26 cellular contexts compared by ENCODE assay signal in genomic region chr2:99659874-99660273, GRCh38.
DNase-seq lines count a peak whose midpoint lies in the region; ATAC-seq and TF ChIP-seq lines count a peak whose summit lies in the region.
"Had no signal": no experiment of that assay in that cellular context is flagged by ENCODE, and none has a peak within 500 bp of the region (broad histone marks: within the 10 kb centered on the region; RNA-seq: fewer than 3 reads in every experiment).

No MANE protein-coding gene starts in this region.

- in situ Hi-C loops in astrocyte of the spinal cord (cut with HindIII; ENCODE audit: low sequenced_read_pairs) = no loop called here

- DNase-seq in HT1080 (ENCODE audit: low read depth) (peak; percentile 65), astrocyte of the spinal cord (ENCODE audit: low read depth, low spot score) (peak; percentile 68), heart left ventricle (peak in 2 of 5 donors; percentile 36 to 50), renal cortical epithelial cell (ENCODE audit: low read depth) (peak; percentile 56), NCI-H524 treated with DMSO at 0.1 percent for 48 hours (lab: John Stamatoyannopoulos, UW) (no peak), NCI-H82 treated with DMSO at 0.1 percent for 48 hours (lab: John Stamatoyannopoulos, UW; ENCODE audit: unreplicated experiment) (no peak), NCI-H1105 treated with DMSO at 0.1 percent for 48 hours (lab: John Stamatoyannopoulos, UW) (no peak)
- DNase-seq: activated CD4-positive, alpha-beta T cell treated with anti-CD3 and anti-CD28 coated beads for 1 hour; activated CD8-positive, alpha-beta memory T cell treated with anti-CD3 and anti-CD28 coated beads for 24 hours; activated naive CD4-positive, alpha-beta T cell treated with Interleukin-2 at 50 U/mL for 16 hours; activated T-cell treated with anti-CD3 and anti-CD28 coated beads, Interleukin-2, amount 50 U/mL, for 4 hours; aorta; CD8-positive, alpha-beta memory T cell; foreskin fibroblast; kidney glomerular epithelial cell; naive thymus-derived CD8-positive, alpha-beta T cell; NCI-H1092 treated with DMSO at 0.1 percent for 48 hours; NCI-H2029 treated with DMSO at 0.1 percent for 48 hours; NCI-H524; posterior cingulate gyrus; RPMI8226; stimulated activated CD4-positive, alpha-beta T cell treated with anti-CD3 and anti-CD28 coated beads, Interleukin-4, amount 100 ng/mL, for 4 hours; stomach; T1000 had no signal

- no peak for TF ChIP-seq POLR2A in heart left ventricle (IDR thresholded peaks at IDR 0.05)

- no peak for TF ChIP-seq CTCF in astrocyte of the spinal cord (IDR thresholded peaks at IDR 0.05; ENCODE audit: low read depth, low read length)
- no peak for TF ChIP-seq CTCF in heart left ventricle (IDR thresholded peaks at IDR 0.05)

- peaks cover 0 to 55% (median 31%) of the 10 kb centered on the region in 12 donors for H3K4me1 ChIP-seq in heart left ventricle

- H3K9me3 ChIP-seq in heart left ventricle = no peaks in the 10 kb centered on the region
- H3K9me3 ChIP-seq: stomach had no signal

- no peak overlapping the region for H3K4me3 ChIP-seq in astrocyte of the spinal cord (ENCODE audit: low read depth, low read length)
- no peak overlapping the region for H3K4me3 ChIP-seq in heart left ventricle
- H3K4me3 ChIP-seq: GM23338, stomach had no signal

- WGBS in heart left ventricle, 4 donors = 74 to 82% (median 76%) methylated on average over 3 of the region's 3 CpGs

- H3K27ac ChIP-seq in heart left ventricle = peak overlapping the region in 9 of 12 donors; percentile 12 to 79 (median 42)
- H3K27ac ChIP-seq: stomach had no signal

- no peaks in the 10 kb centered on the region for H3K27me3 ChIP-seq in heart left ventricle
- H3K27me3 ChIP-seq: stomach had no signal

- no peaks in the 10 kb centered on the region for H3K36me3 ChIP-seq in heart left ventricle
- H3K36me3 ChIP-seq: stomach had no signal

- ATAC-seq in heart left ventricle (peak; percentile 21 to 65 (median 48)), GM21367 (IDR thresholded peaks at IDR 0.05; ENCODE audit: unreplicated experiment) (no peak)
- ATAC-seq: activated T-cell treated with anti-CD3 and anti-CD28 coated beads, Interleukin-2, amount 50 U/mL, for 4 hours; GM23338; naive thymus-derived CD8-positive, alpha-beta T cell had no signal

- intact Hi-C loops in heart left ventricle (cut with DNase I) = loop anchor here in 1 of 10 donors (5.0 kb wide), 1 partner anchor 47 kb away; no protein-coding TSS in a partner anchor

Comparison
In these comparisons a context has a peak if more than half of its experiments do, and no peak if none do; other contexts are left out.
1. DNase-seq: peak in HT1080 (single experiment), astrocyte of the spinal cord (single experiment) and renal cortical epithelial cell (single experiment); none in NCI-H524 treated with DMSO at 0.1 percent for 48 hours (single experiment), NCI-H82 treated with DMSO at 0.1 percent for 48 hours (single experiment) and NCI-H1105 treated with DMSO at 0.1 percent for 48 hours (single experiment).